In the genomic region with DNA sequence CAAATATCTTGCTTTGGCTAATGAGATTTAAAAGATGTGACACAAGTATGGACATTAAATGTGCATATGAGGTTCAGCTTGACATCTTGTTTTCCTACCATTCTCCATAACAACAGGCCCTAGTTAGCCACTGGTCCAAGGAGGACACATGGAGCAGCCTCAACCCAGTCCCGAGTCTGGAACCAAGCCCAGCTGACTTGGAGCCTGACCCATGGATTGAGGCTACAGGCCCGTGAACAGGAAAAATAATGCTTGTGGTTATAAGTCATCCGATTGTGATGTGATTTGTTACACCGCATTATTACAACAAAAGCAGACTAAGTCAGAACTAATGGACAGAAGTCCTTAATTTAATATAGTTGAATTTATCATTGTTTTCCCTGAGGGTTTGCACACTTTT, we compare ENCODE assay signal across 23 cellular contexts.
DNase-seq lines count a peak whose midpoint lies in the region; TF ChIP-seq lines count a peak whose summit lies in the region.
"Had no signal": no experiment of that assay in that cellular context is flagged by ENCODE, and none has a peak within 500 bp of the region (broad histone marks: within the 10 kb centered on the region; RNA-seq: fewer than 3 reads in every experiment).

No MANE protein-coding gene starts in this region.

- H3K4me3 ChIP-seq in BE2C (ENCODE audit: low read depth, low read length), result no peak overlapping the region
- H3K4me3 ChIP-seq: dorsolateral prefrontal cortex, K562, pancreas, suprapubic skin had no signal

- TF ChIP-seq CTCF in BE2C (IDR thresholded peaks at IDR 0.05; ENCODE audit: low read depth, low read length), result no peak

- no peaks in the 10 kb centered on the region for H3K36me3 ChIP-seq in BE2C
- H3K36me3 ChIP-seq: pancreas, suprapubic skin had no signal

- no peaks in the 10 kb centered on the region for H3K9me3 ChIP-seq in BE2C
- H3K9me3 ChIP-seq: pancreas, suprapubic skin had no signal

- DNase-seq in BE2C (peak; percentile 23), LHCN-M2 (ENCODE audit: low read depth) (peak; percentile 66), cerebellum (ENCODE audit: low spot score) (peak; percentile 38), kidney tubule cell (ENCODE audit: low spot score) (peak; percentile 49), cortex of kidney (lab: John Stamatoyannopoulos, UW) (no peak), dermis blood vessel endothelial cell (no peak), ecto neural progenitor cell (ENCODE audit: low spot score) (no peak)
- DNase-seq in activated T-cell treated with anti-CD3 and anti-CD28 coated beads, Interleukin-2, amount 50 U/mL, for 1 hour, result no peak
- DNase-seq: activated CD4-positive, alpha-beta memory T cell treated with anti-CD3 and anti-CD28 coated beads for 36 hours; activated CD8-positive, alpha-beta memory T cell treated with anti-CD3 and anti-CD28 coated beads, Interleukin-2, amount 50 U/mL, for 48 hours; CD4-positive, CD25-positive, alpha-beta regulatory T cell; foreskin keratinocyte; left colon; NCI-H1417 treated with DMSO at 0.1 percent for 48 hours; NCI-H2081 treated with DMSO at 0.1 percent for 48 hours; NCI-H345; NCI-H748 treated with DMSO at 0.1 percent for 48 hours; pancreas; stimulated activated CD4-positive, alpha-beta T cell treated with anti-CD3 and anti-CD28 coated beads, Interleukin-4, amount 100 ng/mL, for 24 hours; T-cell had no signal

- no peaks in the 10 kb centered on the region for H3K27me3 ChIP-seq in BE2C
- H3K27me3 ChIP-seq: dorsolateral prefrontal cortex, foreskin keratinocyte, pancreas, suprapubic skin had no signal

- peaks cover 4% of the 10 kb centered on the region; the same call in 1 of the 2 replicates for H3K4me1 ChIP-seq in BE2C
- H3K4me1 ChIP-seq: foreskin keratinocyte, pancreas, suprapubic skin had no signal

Comparison
In these comparisons a context has a peak if more than half of its experiments do, and no peak if none do; other contexts are left out.
1. DNase-seq: peak in BE2C (single experiment), LHCN-M2 (single experiment), cerebellum (single experiment) and kidney tubule cell (single experiment); none in cortex of kidney (single experiment), activated T-cell treated with anti-CD3 and anti-CD28 coated beads, Interleukin-2, amount 50 U/mL, for 1 hour (single experiment), dermis blood vessel endothelial cell (single experiment) and ecto neural progenitor cell (single experiment).